Comparison of ENCODE assay signal across 2 cellular contexts in the genomic region with DNA sequence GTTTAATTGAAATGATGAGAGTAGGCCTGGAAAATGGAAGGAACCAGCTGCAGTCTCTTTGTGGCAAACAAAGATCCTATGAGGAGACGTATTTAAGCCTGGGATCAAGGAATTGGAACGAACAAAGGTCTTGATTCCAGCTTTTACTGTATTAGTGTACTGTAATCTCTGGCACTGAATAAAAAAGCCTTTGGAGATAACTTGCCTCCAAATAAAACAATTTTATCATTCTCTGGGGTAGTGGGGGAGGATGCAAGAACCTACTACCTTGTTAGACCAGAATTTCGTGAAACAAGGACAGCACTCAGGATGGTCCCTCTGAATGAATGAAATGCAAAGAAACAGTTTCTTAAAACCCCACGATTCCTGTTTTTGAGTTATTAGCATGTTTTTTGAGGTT.
TF ChIP-seq lines count a peak whose summit lies in the region.

No MANE protein-coding gene starts in this region.

TF ChIP-seq in GM23338, 12 proteins besides CTCF, POLR2A, EP300 and RAD21 (continues in another document):
- TF ChIP-seq NANOG (IDR thresholded peaks at IDR 0.05; ENCODE audit: borderline replicate concordance) (no peak), STAT1 (IDR thresholded peaks at IDR 0.05; ENCODE audit: unreplicated experiment) (no peak), ZNF114 (CRISPR knock-in tag; IDR thresholded peaks at IDR 0.05) (no peak), ZNF331 (CRISPR knock-in tag; IDR thresholded peaks at IDR 0.05; ENCODE audit: low read depth) (no peak), EZH2 (IDR thresholded peaks at IDR 0.05; ENCODE audit: low read depth, unreplicated experiment) (no peak), JUNB (IDR thresholded peaks at IDR 0.05; ENCODE audit: unreplicated experiment) (no peak), CREB1 (CRISPR knock-in tag; IDR thresholded peaks at IDR 0.05; ENCODE audit: low read depth) (no peak)
- TF ChIP-seq, protein P1, sequence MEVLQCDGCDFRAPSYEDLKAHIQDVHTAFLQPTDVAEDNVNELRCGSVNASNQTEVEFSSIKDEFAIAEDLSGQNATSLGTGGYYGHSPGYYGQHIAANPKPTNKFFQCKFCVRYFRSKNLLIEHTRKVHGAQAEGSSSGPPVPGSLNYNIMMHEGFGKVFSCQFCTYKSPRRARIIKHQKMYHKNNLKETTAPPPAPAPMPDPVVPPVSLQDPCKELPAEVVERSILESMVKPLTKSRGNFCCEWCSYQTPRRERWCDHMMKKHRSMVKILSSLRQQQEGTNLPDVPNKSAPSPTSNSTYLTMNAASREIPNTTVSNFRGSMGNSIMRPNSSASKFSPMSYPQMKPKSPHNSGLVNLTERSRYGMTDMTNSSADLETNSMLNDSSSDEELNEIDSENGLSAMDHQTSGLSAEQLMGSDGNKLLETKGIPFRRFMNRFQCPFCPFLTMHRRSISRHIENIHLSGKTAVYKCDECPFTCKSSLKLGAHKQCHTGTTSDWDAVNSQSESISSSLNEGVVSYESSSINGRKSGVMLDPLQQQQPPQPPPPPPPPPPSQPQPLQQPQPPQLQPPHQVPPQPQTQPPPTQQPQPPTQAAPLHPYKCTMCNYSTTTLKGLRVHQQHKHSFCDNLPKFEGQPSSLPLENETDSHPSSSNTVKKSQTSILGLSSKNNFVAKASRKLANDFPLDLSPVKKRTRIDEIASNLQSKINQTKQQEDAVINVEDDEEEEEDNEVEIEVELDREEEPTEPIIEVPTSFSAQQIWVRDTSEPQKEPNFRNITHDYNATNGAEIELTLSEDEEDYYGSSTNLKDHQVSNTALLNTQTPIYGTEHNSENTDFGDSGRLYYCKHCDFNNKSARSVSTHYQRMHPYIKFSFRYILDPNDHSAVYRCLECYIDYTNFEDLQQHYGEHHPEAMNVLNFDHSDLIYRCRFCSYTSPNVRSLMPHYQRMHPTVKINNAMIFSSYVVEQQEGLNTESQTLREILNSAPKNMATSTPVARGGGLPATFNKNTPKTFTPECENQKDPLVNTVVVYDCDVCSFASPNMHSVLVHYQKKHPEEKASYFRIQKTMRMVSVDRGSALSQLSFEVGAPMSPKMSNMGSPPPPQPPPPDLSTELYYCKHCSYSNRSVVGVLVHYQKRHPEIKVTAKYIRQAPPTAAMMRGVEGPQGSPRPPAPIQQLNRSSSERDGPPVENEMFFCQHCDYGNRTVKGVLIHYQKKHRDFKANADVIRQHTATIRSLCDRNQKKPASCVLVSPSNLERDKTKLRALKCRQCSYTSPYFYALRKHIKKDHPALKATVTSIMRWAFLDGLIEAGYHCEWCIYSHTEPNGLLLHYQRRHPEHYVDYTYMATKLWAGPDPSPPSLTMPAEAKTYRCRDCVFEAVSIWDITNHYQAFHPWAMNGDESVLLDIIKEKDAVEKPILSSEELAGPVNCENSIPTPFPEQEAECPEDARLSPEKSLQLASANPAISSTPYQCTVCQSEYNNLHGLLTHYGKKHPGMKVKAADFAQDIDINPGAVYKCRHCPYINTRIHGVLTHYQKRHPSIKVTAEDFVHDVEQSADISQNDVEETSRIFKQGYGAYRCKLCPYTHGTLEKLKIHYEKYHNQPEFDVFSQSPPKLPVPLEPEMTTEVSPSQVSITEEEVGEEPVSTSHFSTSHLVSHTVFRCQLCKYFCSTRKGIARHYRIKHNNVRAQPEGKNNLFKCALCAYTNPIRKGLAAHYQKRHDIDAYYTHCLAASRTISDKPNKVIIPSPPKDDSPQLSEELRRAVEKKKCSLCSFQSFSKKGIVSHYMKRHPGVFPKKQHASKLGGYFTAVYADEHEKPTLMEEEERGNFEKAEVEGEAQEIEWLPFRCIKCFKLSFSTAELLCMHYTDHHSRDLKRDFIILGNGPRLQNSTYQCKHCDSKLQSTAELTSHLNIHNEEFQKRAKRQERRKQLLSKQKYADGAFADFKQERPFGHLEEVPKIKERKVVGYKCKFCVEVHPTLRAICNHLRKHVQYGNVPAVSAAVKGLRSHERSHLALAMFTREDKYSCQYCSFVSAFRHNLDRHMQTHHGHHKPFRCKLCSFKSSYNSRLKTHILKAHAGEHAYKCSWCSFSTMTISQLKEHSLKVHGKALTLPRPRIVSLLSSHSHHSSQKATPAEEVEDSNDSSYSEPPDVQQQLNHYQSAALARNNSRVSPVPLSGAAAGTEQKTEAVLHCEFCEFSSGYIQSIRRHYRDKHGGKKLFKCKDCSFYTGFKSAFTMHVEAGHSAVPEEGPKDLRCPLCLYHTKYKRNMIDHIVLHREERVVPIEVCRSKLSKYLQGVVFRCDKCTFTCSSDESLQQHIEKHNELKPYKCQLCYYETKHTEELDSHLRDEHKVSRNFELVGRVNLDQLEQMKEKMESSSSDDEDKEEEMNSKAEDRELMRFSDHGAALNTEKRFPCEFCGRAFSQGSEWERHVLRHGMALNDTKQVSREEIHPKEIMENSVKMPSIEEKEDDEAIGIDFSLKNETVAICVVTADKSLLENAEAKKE (CRISPR knock-in tag; IDR thresholded peaks at IDR 0.05), result no peak
- TF ChIP-seq, protein P2, sequence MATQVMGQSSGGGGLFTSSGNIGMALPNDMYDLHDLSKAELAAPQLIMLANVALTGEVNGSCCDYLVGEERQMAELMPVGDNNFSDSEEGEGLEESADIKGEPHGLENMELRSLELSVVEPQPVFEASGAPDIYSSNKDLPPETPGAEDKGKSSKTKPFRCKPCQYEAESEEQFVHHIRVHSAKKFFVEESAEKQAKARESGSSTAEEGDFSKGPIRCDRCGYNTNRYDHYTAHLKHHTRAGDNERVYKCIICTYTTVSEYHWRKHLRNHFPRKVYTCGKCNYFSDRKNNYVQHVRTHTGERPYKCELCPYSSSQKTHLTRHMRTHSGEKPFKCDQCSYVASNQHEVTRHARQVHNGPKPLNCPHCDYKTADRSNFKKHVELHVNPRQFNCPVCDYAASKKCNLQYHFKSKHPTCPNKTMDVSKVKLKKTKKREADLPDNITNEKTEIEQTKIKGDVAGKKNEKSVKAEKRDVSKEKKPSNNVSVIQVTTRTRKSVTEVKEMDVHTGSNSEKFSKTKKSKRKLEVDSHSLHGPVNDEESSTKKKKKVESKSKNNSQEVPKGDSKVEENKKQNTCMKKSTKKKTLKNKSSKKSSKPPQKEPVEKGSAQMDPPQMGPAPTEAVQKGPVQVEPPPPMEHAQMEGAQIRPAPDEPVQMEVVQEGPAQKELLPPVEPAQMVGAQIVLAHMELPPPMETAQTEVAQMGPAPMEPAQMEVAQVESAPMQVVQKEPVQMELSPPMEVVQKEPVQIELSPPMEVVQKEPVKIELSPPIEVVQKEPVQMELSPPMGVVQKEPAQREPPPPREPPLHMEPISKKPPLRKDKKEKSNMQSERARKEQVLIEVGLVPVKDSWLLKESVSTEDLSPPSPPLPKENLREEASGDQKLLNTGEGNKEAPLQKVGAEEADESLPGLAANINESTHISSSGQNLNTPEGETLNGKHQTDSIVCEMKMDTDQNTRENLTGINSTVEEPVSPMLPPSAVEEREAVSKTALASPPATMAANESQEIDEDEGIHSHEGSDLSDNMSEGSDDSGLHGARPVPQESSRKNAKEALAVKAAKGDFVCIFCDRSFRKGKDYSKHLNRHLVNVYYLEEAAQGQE (IDR thresholded peaks at IDR 0.05; ENCODE audit: unreplicated experiment), result no peak
- TF ChIP-seq, protein P3, sequence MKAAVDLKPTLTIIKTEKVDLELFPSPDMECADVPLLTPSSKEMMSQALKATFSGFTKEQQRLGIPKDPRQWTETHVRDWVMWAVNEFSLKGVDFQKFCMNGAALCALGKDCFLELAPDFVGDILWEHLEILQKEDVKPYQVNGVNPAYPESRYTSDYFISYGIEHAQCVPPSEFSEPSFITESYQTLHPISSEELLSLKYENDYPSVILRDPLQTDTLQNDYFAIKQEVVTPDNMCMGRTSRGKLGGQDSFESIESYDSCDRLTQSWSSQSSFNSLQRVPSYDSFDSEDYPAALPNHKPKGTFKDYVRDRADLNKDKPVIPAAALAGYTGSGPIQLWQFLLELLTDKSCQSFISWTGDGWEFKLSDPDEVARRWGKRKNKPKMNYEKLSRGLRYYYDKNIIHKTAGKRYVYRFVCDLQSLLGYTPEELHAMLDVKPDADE (IDR thresholded peaks at IDR 0.05), result no peak

TF ChIP-seq in H1, 55 proteins besides CTCF, POLR2A, EP300 and RAD21:
- TF ChIP-seq CTBP2 (IDR thresholded peaks at IDR 0.05; ENCODE audit: borderline replicate concordance, insufficient read depth, insufficient read length, low read length), result no peak
- no peak for TF ChIP-seq SAP30 (IDR thresholded peaks at IDR 0.05; ENCODE audit: insufficient read depth, insufficient replicate concordance, low read length)
- TF ChIP-seq KDM5A (IDR thresholded peaks at IDR 0.05; ENCODE audit: low read length), result no peak
- no peak for TF ChIP-seq CREB1 (IDR thresholded peaks at IDR 0.05)
- TF ChIP-seq HDAC2 (IDR thresholded peaks at IDR 0.05; ENCODE audit: borderline replicate concordance in 1 of 2, low read depth in 2 of 2, low read length in 2 of 2), result no peak
- no peak for TF ChIP-seq RXRA (IDR thresholded peaks at IDR 0.05; ENCODE audit: insufficient read depth, low read depth, low read length)
- TF ChIP-seq ZNF274 (IDR thresholded peaks at IDR 0.05; ENCODE audit: borderline replicate concordance, extremely low read depth, low read length), result no peak
TF ChIP-seq in H1: peak in this region for 0.
